In genomic region chr16:10581507-10581906, GRCh38 we compare ENCODE assay signal across 15 cellular contexts. TPM values are rescaled to one million over a fixed set of nuclear protein-coding genes. Genes with fewer than 3 reads are reported as not detected.
A peak's percentile ranks its signal among the peaks of the same experiment; 100 is the strongest.
DNase-seq lines count a peak whose midpoint lies in the region; ATAC-seq, FAIRE-seq and TF ChIP-seq lines count a peak whose summit lies in the region.
"Had no signal": no experiment of that assay in that cellular context is flagged by ENCODE, and none has a peak within 500 bp of the region (broad histone marks: within the 10 kb centered on the region; RNA-seq: fewer than 3 reads in every experiment).

No MANE protein-coding gene starts in this region.

- H3K27ac ChIP-seq in gastroesophageal sphincter (peak overlapping the region in 3 of 4 donors; percentile 91 to 97 (median 95)), gastrocnemius medialis (peak overlapping the region; percentile 87 to 93 (median 88))

- H3K9ac ChIP-seq in adipocyte (ENCODE audit: low read length) = no peak overlapping the region

- peaks cover 13% of the 10 kb centered on the region for H3K36me3 Mint-ChIP-seq in Caco-2 (ENCODE audit: insufficient read depth, unreplicated experiment)

- H3K9me3 ChIP-seq in Caco-2 (0 out of 2 replicates have a peak, but pooled peaks cover 4% of the 10 kb centered on the region), adipocyte (ENCODE audit: control insufficient read depth, low read length) (no peaks in the 10 kb centered on the region), gastroesophageal sphincter (no peaks in the 10 kb centered on the region), gastrocnemius medialis (no peaks in the 10 kb centered on the region)

- H3K27me3 Mint-ChIP-seq in Caco-2 (ENCODE audit: insufficient read depth, unreplicated experiment) = no peaks in the 10 kb centered on the region

- POLR2A ChIA-PET in Caco-2 (lab: Charles Lee) = interaction anchor here (1.4 to 1.8 kb wide), 2 partner anchors 41 to 60 kb away, joined by 4 to 9 read pairs; no protein-coding TSS in a partner anchor

- WGBS in gastroesophageal sphincter (ENCODE audit: low coverage in 1 of 2), 2 donors = 25 to 33% methylated on average over 1 to 2 of the region's 2 CpGs

- H3K27me3 ChIP-seq in Caco-2 (replicated peaks; ENCODE audit: control insufficient read depth, insufficient read depth, low read length) = no peaks in the 10 kb centered on the region
- H3K27me3 ChIP-seq in adipocyte (replicated peaks; ENCODE audit: control insufficient read depth, insufficient read depth, low read length) = no peaks in the 10 kb centered on the region
- H3K27me3 ChIP-seq in gastroesophageal sphincter = no peaks in the 10 kb centered on the region
- H3K27me3 ChIP-seq in gastrocnemius medialis = no peaks in the 10 kb centered on the region

- TF ChIP-seq POLR2A in gastroesophageal sphincter (IDR thresholded peaks at IDR 0.05) = no peak
- TF ChIP-seq POLR2A in gastrocnemius medialis (IDR thresholded peaks at IDR 0.05) = no peak

- no peak for TF ChIP-seq CTCF in Caco-2 (IDR thresholded peaks at IDR 0.05; ENCODE audit: insufficient read depth in 1 of 2, low read depth in 1 of 2, low read length in 1 of 2, severe bottlenecking in 1 of 2, unreplicated experiment in 1 of 2)
- no peak for TF ChIP-seq CTCF in gastroesophageal sphincter (IDR thresholded peaks at IDR 0.05)
- TF ChIP-seq CTCF in gastrocnemius medialis (IDR thresholded peaks at IDR 0.05 in 4 of 5, conservative IDR thresholded peaks at IDR 0.05 in 1 of 5) = no peak

- CTCF ChIA-PET in Caco-2 (lab: Charles Lee) = interaction anchor here (0.6 kb wide), 1 partner anchor 28 kb away, joined by 4 read pairs; no protein-coding TSS in a partner anchor

- peaks cover 50% of the 10 kb centered on the region for H3K4me1 ChIP-seq in Caco-2
- H3K4me1 ChIP-seq in adipocyte (ENCODE audit: control insufficient read depth, insufficient read depth, low read length) = peaks cover 42% of the 10 kb centered on the region
- peaks cover 0 to 49% (median 35%) of the 10 kb centered on the region in 3 donors for H3K4me1 ChIP-seq in gastroesophageal sphincter
- H3K4me1 ChIP-seq in gastrocnemius medialis = peaks cover 28 to 39% of the 10 kb centered on the region in 2 donors

- H3K4me3 Mint-ChIP-seq in Caco-2 (ENCODE audit: unreplicated experiment) = peak overlapping the region; percentile 90
- H3K4me3 Mint-ChIP-seq: activated CD4-positive, alpha-beta T cell treated with anti-CD3 and anti-CD28 coated beads for 36 hours; T-helper 1 cell treated with Interleukin-12 subunit alpha and Interleukin-12 subunit beta and Interleukin-4 antibody, amounts not matched to agents 30 μg/mL and 1 μg/mL, for 36 hours had no signal

- ATAC-seq in gastroesophageal sphincter = no peak
- no peak for ATAC-seq in gastrocnemius medialis
- ATAC-seq: activated CD4-positive, alpha-beta T cell treated with anti-CD3 and anti-CD28 coated beads for 36 hours had no signal

- no TSS peak for BruUV-seq in Caco-2 (replicated peaks; lab: Mats Ljungman, UMichigan)

- peaks cover 62% of the 10 kb centered on the region for H3K4me1 Mint-ChIP-seq in Caco-2 (ENCODE audit: low read depth, unreplicated experiment)
- H3K4me1 Mint-ChIP-seq: activated CD4-positive, alpha-beta T cell treated with anti-CD3 and anti-CD28 coated beads for 36 hours had no signal

- H3K36me3 ChIP-seq in Caco-2 (ENCODE audit: control insufficient read depth, insufficient read depth, low read length) = no peaks in the 10 kb centered on the region
- H3K36me3 ChIP-seq in adipocyte (ENCODE audit: control insufficient read depth, insufficient read depth, low read length, severe bottlenecking) = no peaks in the 10 kb centered on the region
- H3K36me3 ChIP-seq in gastroesophageal sphincter = no peaks in the 10 kb centered on the region
- H3K36me3 ChIP-seq in gastrocnemius medialis = no peaks in the 10 kb centered on the region

- TF ChIP-seq EP300 in gastroesophageal sphincter (IDR thresholded peaks at IDR 0.05) = no peak

- DNase-seq in Caco-2 = no peak
- DNase-seq in adipocyte (ENCODE audit: low read depth) = peak; percentile 44
- no peak for DNase-seq in gastrocnemius medialis
- DNase-seq in urothelium cell line (ENCODE audit: low spot score) = no peak
- no peak for DNase-seq in NCI-H2227 treated with DMSO at 0.1 percent for 48 hours (lab: John Stamatoyannopoulos, UW)
- no peak for DNase-seq in stimulated activated CD4-positive, alpha-beta T cell treated with anti-CD3 and anti-CD28 coated beads, Interleukin-4, amount 100 ng/mL, for 1 hour
- DNase-seq in islet precursor cell = no peak
- DNase-seq: activated CD4-positive, alpha-beta T cell treated with anti-CD3 and anti-CD28 coated beads for 36 hours; amygdala; Kasumi-1; NCI-H1930; stimulated activated naive CD4-positive, alpha-beta T cell treated with Interleukin-2 at 50 U/mL for 16 hours had no signal

- peaks cover 13% of the 10 kb centered on the region for H3K9me3 Mint-ChIP-seq in Caco-2 (ENCODE audit: unreplicated experiment)
- H3K9me3 Mint-ChIP-seq: T-helper 1 cell treated with Interleukin-12 subunit alpha and Interleukin-12 subunit beta and Interleukin-4 antibody, amounts not matched to agents 30 μg/mL and 1 μg/mL, for 36 hours had no signal

- in situ Hi-C loops in gastrocnemius medialis (cut with MboI; ENCODE audit: low sequenced_read_pairs in 4 of 4) = no loop called here

- peak overlapping the region; percentile 93 for H3K27ac Mint-ChIP-seq in Caco-2 (ENCODE audit: unreplicated experiment)
- H3K27ac Mint-ChIP-seq: activated CD4-positive, alpha-beta T cell treated with anti-CD3 and anti-CD28 coated beads for 36 hours; T-helper 1 cell treated with Interleukin-12 subunit alpha and Interleukin-12 subunit beta and Interleukin-4 antibody, amounts not matched to agents 30 μg/mL and 1 μg/mL, for 36 hours had no signal

- H3K4me3 ChIP-seq in Caco-2 (ENCODE audit: low read depth, low read length) (no peak overlapping the region), adipocyte (ENCODE audit: low read length) (no peak overlapping the region), gastroesophageal sphincter (no peak overlapping the region), gastrocnemius medialis (no peak overlapping the region)

- FAIRE-seq in urothelium cell line (lab: Jason Lieb, UNC) = no peak
- FAIRE-seq: keratinocyte had no signal

- intact Hi-C loops in Caco-2 (cut with micrococcal nuclease; ENCODE audit: unreplicated experiment) = loop anchor here (2.0 to 5.0 kb wide), 2 partner anchors 59 to 155 kb away; no protein-coding TSS in a partner anchor
- intact Hi-C loops in gastrocnemius medialis (cut with DNase I; ENCODE audit: low total_unique reads) = loop anchor here (2.0 kb wide), 2 partner anchors 23 to 337 kb away; no protein-coding TSS in a partner anchor

RNA-seq across cellular contexts. Expression of gene EMP2, which starts 1.1 kb away (rescaled TPM):
- total RNA-seq in Caco-2 (2022) = 187 and 198 TPM in 2 replicates
- 10 to 100 TPM; 52.8 to 94.7 (median 69.7) TPM for total RNA-seq in gastroesophageal sphincter
- total RNA-seq in gastrocnemius medialis = 10 to 100 TPM in 3 of 4 donors, 1 to 10 TPM in 1; 7.9 to 13.5 (median 11.7) TPM
- total RNA-seq: activated CD4-positive, alpha-beta T cell treated with anti-CD3 and anti-CD28 coated beads for 36 hours had no signal
